20 cellular contexts compared by ENCODE assay signal in the genomic region with DNA sequence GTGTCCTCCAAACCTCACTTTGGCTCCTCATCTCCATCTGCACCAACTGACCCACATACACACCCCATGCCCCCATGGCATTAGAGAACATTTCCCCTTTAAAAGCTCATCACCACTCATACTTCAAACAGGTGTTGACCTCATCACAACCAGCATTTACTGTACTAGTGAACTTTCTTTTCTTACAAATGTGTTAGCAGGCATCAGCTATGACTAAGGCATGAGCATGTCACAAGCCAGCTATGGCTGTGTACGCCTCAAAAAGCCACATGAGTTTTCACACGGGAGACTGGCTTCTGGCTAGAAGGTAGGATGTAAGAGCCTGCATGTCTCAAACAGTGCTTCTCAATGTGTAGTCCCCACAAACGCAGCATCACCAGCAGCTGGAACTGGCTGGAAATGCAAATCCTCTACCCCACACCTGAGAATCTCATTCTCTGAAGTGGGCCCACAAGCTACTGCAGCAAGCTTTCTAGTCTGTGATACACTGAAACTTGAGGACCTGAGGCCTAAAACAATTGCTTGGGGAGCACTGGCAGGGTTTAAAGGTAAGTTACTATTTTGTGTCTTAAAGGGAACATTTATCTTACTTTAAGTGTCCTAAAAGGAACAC.
DNase-seq lines count a peak whose midpoint lies in the region; ATAC-seq, FAIRE-seq and TF ChIP-seq lines count a peak whose summit lies in the region.
"Had no signal": no experiment of that assay in that cellular context is flagged by ENCODE, and none has a peak within 500 bp of the region (broad histone marks: within the 10 kb centered on the region; RNA-seq: fewer than 3 reads in every experiment).

No MANE protein-coding gene starts in this region.

- H3K9me2 ChIP-seq in GM23248 (ENCODE audit: insufficient read depth): no peaks in the 10 kb centered on the region
- no peaks in the 10 kb centered on the region for H3K9me2 ChIP-seq in GM23338 (ENCODE audit: insufficient read depth)

- POLR2A ChIA-PET in activated CD4-positive, alpha-beta memory T cell treated with anti-CD3 and anti-CD28 coated beads for 36 hours (lab: Charles Lee): no interaction called here
- POLR2A ChIA-PET in activated CD4-positive, alpha-beta memory T cell treated with anti-CD3 and anti-CD28 coated beads, Interleukin-2, amount 10 ng/mL, durations not matched to agents 7 days and 5 days (lab: Charles Lee): interaction anchor here (0.7 kb wide), 1 partner anchor 12 kb away, joined by 4 read pairs; no protein-coding TSS in a partner anchor

- H2AFZ ChIP-seq in GM23248 (no peak overlapping the region), GM23338 (no peak overlapping the region)

- WGBS in GM23248 (ENCODE audit: low coverage in 1 of 2, low lambda C conversion rate in 2 of 2, missing lambda C conversion rate in 2 of 2), 2 experiments: 86 to 88% methylated on average over 3 of the region's 3 CpGs

- H3K27ac ChIP-seq in GM23248 (no peak overlapping the region), GM23338 (ENCODE audit: low read depth) (no peak overlapping the region)
- H3K27ac ChIP-seq: BLaER1 treated with 17β-estradiol and CSF1 and Interleukin-3, amounts not matched to agents 10 nM and 100 nM had no signal

- no peak for FAIRE-seq in frontal cortex (lab: Jason Lieb, UNC)
- FAIRE-seq: GM19239, HepG2 had no signal

- no peaks in the 10 kb centered on the region for H3K27me3 Mint-ChIP-seq in activated CD4-positive, alpha-beta memory T cell treated with anti-CD3 and anti-CD28 coated beads for 36 hours
- H3K27me3 Mint-ChIP-seq in activated CD4-positive, alpha-beta memory T cell treated with anti-CD3 and anti-CD28 coated beads, Interleukin-2, amount 10 ng/mL, durations not matched to agents 7 days and 5 days: no peaks in the 10 kb centered on the region
- H3K27me3 Mint-ChIP-seq in GM23338 (ENCODE audit: insufficient read depth, low read depth, poor library complexity): no peaks in the 10 kb centered on the region

- no peak overlapping the region for H3K9ac ChIP-seq in GM23248
- H3K9ac ChIP-seq: BLaER1 treated with 17β-estradiol and CSF1 and Interleukin-3, amounts not matched to agents 10 nM and 100 nM had no signal

- H3K4me2 ChIP-seq in GM23248 (ENCODE audit: unreplicated experiment) (no peak overlapping the region), GM23338 (no peak overlapping the region)
- H3K4me2 ChIP-seq: BLaER1 treated with 17β-estradiol and CSF1 and Interleukin-3, amounts not matched to agents 10 nM and 100 nM had no signal

- no peaks in the 10 kb centered on the region for H3K79me2 ChIP-seq in GM23248 (ENCODE audit: insufficient read depth)
- no peaks in the 10 kb centered on the region for H3K79me2 ChIP-seq in GM23338 (replicated peaks; ENCODE audit: insufficient read depth)

- H4K20me1 ChIP-seq in GM23248 (ENCODE audit: insufficient read depth) (no peaks in the 10 kb centered on the region), GM23338 (replicated peaks; ENCODE audit: insufficient read depth) (no peaks in the 10 kb centered on the region; the same call in none of the 2 replicates)

- CTCF ChIA-PET in activated CD4-positive, alpha-beta memory T cell treated with anti-CD3 and anti-CD28 coated beads for 36 hours (lab: Charles Lee): no interaction called here
- CTCF ChIA-PET in activated CD4-positive, alpha-beta memory T cell treated with anti-CD3 and anti-CD28 coated beads, Interleukin-2, amount 10 ng/mL, durations not matched to agents 7 days and 5 days (lab: Charles Lee): no interaction called here

- ATAC-seq in GM23338 (no peak), HG02623 (IDR thresholded peaks at IDR 0.05; ENCODE audit: unreplicated experiment) (no peak)
- ATAC-seq: HepG2, Right ventricle myocardium inferior, SK-N-SH treated with all-trans-retinoic acid at 6 μM for 48 hours had no signal

- intact Hi-C loops in activated CD4-positive, alpha-beta memory T cell treated with anti-CD3 and anti-CD28 coated beads for 36 hours (cut with micrococcal nuclease): no loop called here

- TF ChIP-seq CTCF in GM23338 (conservative IDR thresholded peaks at IDR 0.05; ENCODE audit: low read depth in 2 of 2): no peak

- H3K4me3 ChIP-seq in GM23248 (no peak overlapping the region), GM23338 (no peak overlapping the region)
- H3K4me3 ChIP-seq: BLaER1 treated with 17β-estradiol and CSF1 and Interleukin-3, amounts not matched to agents 10 nM and 100 nM had no signal

- 0 out of 2 replicates have a peak, but pooled peaks cover 11% of the 10 kb centered on the region for H3K36me3 ChIP-seq in GM23248 (ENCODE audit: low read depth)
- peaks cover 21% of the 10 kb centered on the region for H3K36me3 ChIP-seq in GM23338 (ENCODE audit: insufficient read depth)

- H3F3A ChIP-seq in GM23248 (ENCODE audit: insufficient read depth): 0 out of 2 replicates have a peak, but pooled peaks cover 4% of the 10 kb centered on the region
- H3F3A ChIP-seq in GM23338 (replicated peaks; ENCODE audit: low read depth): no peaks in the 10 kb centered on the region

- DNase-seq in activated CD4-positive, alpha-beta memory T cell treated with anti-CD3 and anti-CD28 coated beads for 36 hours: no peak
- DNase-seq in activated CD4-positive, alpha-beta memory T cell treated with anti-CD3 and anti-CD28 coated beads, Interleukin-2, amount 10 ng/mL, durations not matched to agents 7 days and 5 days: no peak
- DNase-seq in GM23248: peak; percentile 16
- peak; percentile 32 for DNase-seq in LHCN-M2 (ENCODE audit: low read depth)
- peak; percentile 11 for DNase-seq in iris pigment epithelial cell (ENCODE audit: low read depth)
- DNase-seq in GM23338 (ENCODE audit: low spot score): no peak
- DNase-seq in frontal cortex (ENCODE audit: low spot score in 2 of 2): no peak
- DNase-seq: 8988T, DMS153, H9, NCI-H1930, NCI-H2171, NCI-H446 treated with DMSO at 0.1 percent for 48 hours, NCI-H748 treated with DMSO at 0.1 percent for 48 hours had no signal

- in situ Hi-C loops in GM23248 (cut with MboI): no loop called here

- H3K27me3 ChIP-seq in GM23248 (replicated peaks; ENCODE audit: insufficient read depth) (no peaks in the 10 kb centered on the region), GM23338 (ENCODE audit: insufficient read depth) (no peaks in the 10 kb centered on the region)
- H3K27me3 ChIP-seq: BLaER1 treated with 17β-estradiol and CSF1 and Interleukin-3, amounts not matched to agents 10 nM and 100 nM had no signal

- H3K4me1 ChIP-seq in GM23248 (ENCODE audit: insufficient read depth) (no peaks in the 10 kb centered on the region), GM23338 (ENCODE audit: insufficient read depth) (no peaks in the 10 kb centered on the region)
- H3K4me1 ChIP-seq: BLaER1 treated with 17β-estradiol and CSF1 and Interleukin-3, amounts not matched to agents 10 nM and 100 nM had no signal

- peak overlapping the region; percentile 29 for H3K27ac Mint-ChIP-seq in activated CD4-positive, alpha-beta memory T cell treated with anti-CD3 and anti-CD28 coated beads for 36 hours
- no peak overlapping the region for H3K27ac Mint-ChIP-seq in activated CD4-positive, alpha-beta memory T cell treated with anti-CD3 and anti-CD28 coated beads, Interleukin-2, amount 10 ng/mL, durations not matched to agents 7 days and 5 days
- H3K27ac Mint-ChIP-seq in GM23338: no peak overlapping the region

- H3K36me3 Mint-ChIP-seq in activated CD4-positive, alpha-beta memory T cell treated with anti-CD3 and anti-CD28 coated beads for 36 hours: peaks cover 16% of the 10 kb centered on the region
- H3K36me3 Mint-ChIP-seq in activated CD4-positive, alpha-beta memory T cell treated with anti-CD3 and anti-CD28 coated beads, Interleukin-2, amount 10 ng/mL, durations not matched to agents 7 days and 5 days (ENCODE audit: low read depth): peaks cover 15% of the 10 kb centered on the region
- peaks cover 13% of the 10 kb centered on the region; the same call in 2 of the 3 replicates for H3K36me3 Mint-ChIP-seq in GM23338 (ENCODE audit: low read depth)

- H3K4me3 Mint-ChIP-seq in activated CD4-positive, alpha-beta memory T cell treated with anti-CD3 and anti-CD28 coated beads for 36 hours: no peak overlapping the region
- no peak overlapping the region for H3K4me3 Mint-ChIP-seq in activated CD4-positive, alpha-beta memory T cell treated with anti-CD3 and anti-CD28 coated beads, Interleukin-2, amount 10 ng/mL, durations not matched to agents 7 days and 5 days
- no peak overlapping the region for H3K4me3 Mint-ChIP-seq in GM23338
- H3K4me3 Mint-ChIP-seq: H9 had no signal

- H3K9me3 Mint-ChIP-seq in activated CD4-positive, alpha-beta memory T cell treated with anti-CD3 and anti-CD28 coated beads for 36 hours: no peaks in the 10 kb centered on the region
- H3K9me3 Mint-ChIP-seq in activated CD4-positive, alpha-beta memory T cell treated with anti-CD3 and anti-CD28 coated beads, Interleukin-2, amount 10 ng/mL, durations not matched to agents 7 days and 5 days: no peaks in the 10 kb centered on the region
- H3K9me3 Mint-ChIP-seq in GM23338: no peaks in the 10 kb centered on the region
- H3K9me3 Mint-ChIP-seq: H9 had no signal

- H3K9me3 ChIP-seq in GM23248 (ENCODE audit: low read depth): no peaks in the 10 kb centered on the region
- H3K9me3 ChIP-seq: BLaER1 treated with 17β-estradiol and CSF1 and Interleukin-3, amounts not matched to agents 10 nM and 100 nM had no signal

- peaks cover 4% of the 10 kb centered on the region for H3K4me1 Mint-ChIP-seq in activated CD4-positive, alpha-beta memory T cell treated with anti-CD3 and anti-CD28 coated beads for 36 hours (ENCODE audit: low read depth)
- H3K4me1 Mint-ChIP-seq in activated CD4-positive, alpha-beta memory T cell treated with anti-CD3 and anti-CD28 coated beads, Interleukin-2, amount 10 ng/mL, durations not matched to agents 7 days and 5 days: no peaks in the 10 kb centered on the region
- H3K4me1 Mint-ChIP-seq in GM23338: no peaks in the 10 kb centered on the region
- H3K4me1 Mint-ChIP-seq: H9 had no signal

TF ChIP-seq in GM23338, 12 proteins besides CTCF, POLR2A, EP300 and RAD21 (continues in another document):
- TF ChIP-seq ETS1 (IDR thresholded peaks at IDR 0.05) (no peak), POLR2AphosphoS5 (IDR thresholded peaks at IDR 0.05; ENCODE audit: low read depth) (no peak)

Comparison
In these comparisons a context has a peak if more than half of its experiments do, and no peak if none do; other contexts are left out.
1. DNase-seq: peak in GM23248 (single experiment), LHCN-M2 (single experiment) and iris pigment epithelial cell (single experiment); none in activated CD4-positive, alpha-beta memory T cell treated with anti-CD3 and anti-CD28 coated beads for 36 hours (single experiment), activated CD4-positive, alpha-beta memory T cell treated with anti-CD3 and anti-CD28 coated beads, Interleukin-2, amount 10 ng/mL, durations not matched to agents 7 days and 5 days (single experiment), GM23338 (single experiment) and frontal cortex (0 of 2).